23 cellular contexts compared by ENCODE assay signal in the genomic region with DNA sequence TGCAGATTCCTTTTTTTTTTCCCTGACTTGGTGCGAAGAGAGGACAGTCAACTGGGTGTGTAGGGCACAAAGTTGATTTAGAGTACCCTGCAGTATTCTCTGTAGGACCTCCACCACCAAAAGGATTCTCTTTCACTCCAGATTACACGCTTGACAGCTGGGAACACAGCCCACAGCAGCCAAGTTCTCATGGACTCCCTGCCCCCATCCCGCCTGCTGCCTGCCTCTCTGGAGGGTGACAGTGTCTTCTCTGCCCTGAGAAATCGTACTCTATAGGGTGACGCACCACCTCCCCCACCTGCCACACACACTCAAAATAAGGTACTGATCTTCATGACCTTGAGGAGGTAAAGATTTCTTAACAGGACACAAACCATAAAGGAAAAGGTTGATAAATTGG. TPM values are rescaled to one million over a fixed set of nuclear protein-coding genes. Genes with fewer than 3 reads are reported as not detected.
A peak's percentile ranks its signal among the peaks of the same experiment; 100 is the strongest.
DNase-seq lines count a peak whose midpoint lies in the region; ATAC-seq, FAIRE-seq and TF ChIP-seq lines count a peak whose summit lies in the region.
"Had no signal": no experiment of that assay in that cellular context is flagged by ENCODE, and none has a peak within 500 bp of the region (broad histone marks: within the 10 kb centered on the region; RNA-seq: fewer than 3 reads in every experiment).

No MANE protein-coding gene starts in this region.

- intact Hi-C loops in GM12878 (cut with micrococcal nuclease; ENCODE audit: unreplicated experiment), result no loop called here

- no peak for TF ChIP-seq POLR2A in GM12878 (IDR thresholded peaks at IDR 0.05; ENCODE audit: low read depth, low read length)

- H2BK5ac ChIP-seq in mesenchymal stem cell (ENCODE audit: low read depth, low read length, poor library complexity, severe bottlenecking), result no peak overlapping the region

- no peak for TF ChIP-seq EP300 in GM12878 (IDR thresholded peaks at IDR 0.05; ENCODE audit: borderline replicate concordance in 1 of 2, control insufficient read depth in 1 of 2, low read depth in 2 of 2, low read length in 2 of 2)

- H2BK120ac ChIP-seq in mesenchymal stem cell (ENCODE audit: low read depth, low read length), result no peak overlapping the region

- DNase-seq in NCI-H1694 (lab: John Stamatoyannopoulos, UW), result peak; percentile 70
- DNase-seq in NCI-H82 (lab: John Stamatoyannopoulos, UW), result peak; percentile 86
- no peak for DNase-seq in GM12878 (ENCODE audit: low read depth, low spot score)
- DNase-seq in mesenchymal stem cell, result no peak
- DNase-seq in CD1c-positive myeloid dendritic cell (ENCODE audit: extremely low spot score), result no peak
- no peak for DNase-seq in NCI-H1417 (lab: John Stamatoyannopoulos, UW)
- DNase-seq: EL, GF-D8, NCI-H1105 treated with DMSO at 0.1 percent for 48 hours, NCI-H187, NCI-H226, NCI-H510A treated with DMSO at 0.1 percent for 48 hours, SW 1271 had no signal

- no peak overlapping the region for H3K14ac ChIP-seq in mesenchymal stem cell (ENCODE audit: low read length in 2 of 2)

- no peak overlapping the region for H2AK5ac ChIP-seq in mesenchymal stem cell (ENCODE audit: low read length, severe bottlenecking)

- CTCF ChIA-PET in GM12878 (lab: Yijun Ruan, JAX), result interaction anchor here (1.1 to 26.8 kb wide), 5 partner anchors 9 to 264 kb away, joined by 3 to 365 read pairs (median 24); no protein-coding TSS in a partner anchor

- H3K36me3 ChIP-seq in GM12878 (ENCODE audit: control insufficient read depth in 2 of 2, insufficient read depth in 2 of 2, low read length in 1 of 2) (no peaks in the 10 kb centered on the region), mesenchymal stem cell (ENCODE audit: control insufficient read depth in 1 of 2, insufficient read depth in 2 of 2, low read depth in 1 of 2, low read length in 2 of 2) (peaks cover 0 to 4% of the 10 kb centered on the region in 2 experiments)
- H3K36me3 ChIP-seq: HAP-1 had no signal

- no peak overlapping the region for H3K4me3 ChIP-seq in GM12878
- no peak overlapping the region for H3K4me3 ChIP-seq in mesenchymal stem cell (ENCODE audit: insufficient read depth in 1 of 2, low read depth in 1 of 2, low read length in 2 of 2)
- H3K4me3 ChIP-seq: HAP-1, SK-N-MC had no signal

- ATAC-seq in GM12878 (no peak), GM21786 (IDR thresholded peaks at IDR 0.05; ENCODE audit: unreplicated experiment) (no peak), HG02852 (IDR thresholded peaks at IDR 0.05; ENCODE audit: unreplicated experiment) (no peak)
- ATAC-seq: PC-3 had no signal

- no peak overlapping the region for H4K8ac ChIP-seq in mesenchymal stem cell (ENCODE audit: low read length)

- TF ChIP-seq RAD21 in GM12878 (IDR thresholded peaks at IDR 0.05; ENCODE audit: insufficient read depth, low read depth, low read length), result no peak

- no peaks in the 10 kb centered on the region for H3K79me2 ChIP-seq in GM12878 (ENCODE audit: control insufficient read depth, insufficient read depth, low read length)

- H2AFZ ChIP-seq in GM12878 (ENCODE audit: control insufficient read depth, low read depth, low read length), result no peak overlapping the region
- no peak overlapping the region for H2AFZ ChIP-seq in mesenchymal stem cell (ENCODE audit: low read depth, low read length)

- 99% methylated on average over 4 of the region's 5 CpGs for WGBS in GM12878 (ENCODE audit: insufficient coverage, insufficient replicate concordance, low lambda C conversion rate, missing lambda C conversion rate)
- 74% methylated on average over 3 of the region's 5 CpGs for WGBS in mesenchymal stem cell

- no TSS peak for BruUV-seq in GM12878 (replicated peaks; lab: Mats Ljungman, UMichigan)

- FAIRE-seq in GM12878 (lab: Jason Lieb, UNC), result no peak
- FAIRE-seq: GM19239 had no signal

- RAD21 ChIA-PET in GM12878 (lab: Charles Lee; ENCODE audit: unreplicated experiment), result interaction anchor here (1.3 kb wide), 1 partner anchor 71 kb away, joined by 6 read pairs; no protein-coding TSS in a partner anchor

- H3K4me2 ChIP-seq in GM12878 (ENCODE audit: control insufficient read depth, insufficient read depth) (peak overlapping the region; percentile 41), mesenchymal stem cell (ENCODE audit: low read length, poor library complexity, severe bottlenecking) (no peak overlapping the region)

- H3K27me3 ChIP-seq in GM12878 (replicated peaks in 1 of 2; ENCODE audit: control insufficient read depth in 2 of 2, insufficient read depth in 2 of 2, low read length in 1 of 2) (no peaks in the 10 kb centered on the region), mesenchymal stem cell (ENCODE audit: control insufficient read depth in 1 of 2, insufficient read depth in 1 of 2, low read length in 2 of 2) (peaks cover 0 to 2% of the 10 kb centered on the region in 2 experiments)

- SMC1A ChIA-PET in GM12878 (lab: Charles Lee; ENCODE audit: uncharacterized antibody, unreplicated experiment), result interaction anchor here (4.8 kb wide), 1 partner anchor 13 kb away, joined by 20 read pairs; no protein-coding TSS in a partner anchor

- H3K9ac ChIP-seq in GM12878 (ENCODE audit: control insufficient read depth, insufficient read depth, low read length), result no peak overlapping the region
- H3K9ac ChIP-seq in mesenchymal stem cell (ENCODE audit: low read length), result no peak overlapping the region

- in situ Hi-C loops in GM12878 (cut with MboI), result no loop called here

- H3K4ac ChIP-seq in mesenchymal stem cell (ENCODE audit: low read depth in 1 of 2, low read length in 2 of 2), result no peak overlapping the region

- POLR2A ChIA-PET in GM12878 (lab: Charles Lee), result no interaction called here

- TF ChIP-seq CTCF in GM12878 (IDR thresholded peaks at IDR 0.05 in 2 of 3, conservative IDR thresholded peaks at IDR 0.05 in 1 of 3; ENCODE audit: control insufficient read depth in 2 of 3, extremely low read depth in 1 of 3, insufficient read depth in 1 of 3, low read depth in 3 of 3, low read length in 3 of 3), result no peak

- no peak overlapping the region; the same call in 1 of the 2 replicates for H3K27ac ChIP-seq in GM12878 (ENCODE audit: control insufficient read depth, insufficient read depth)
- H3K27ac ChIP-seq in mesenchymal stem cell (ENCODE audit: low read length, poor library complexity, severe bottlenecking), result no peak overlapping the region
- H3K27ac ChIP-seq: C4-2B, SK-N-MC had no signal

- no peak overlapping the region for H2BK12ac ChIP-seq in mesenchymal stem cell (ENCODE audit: low read length in 2 of 2)

- no peak overlapping the region for H2BK15ac ChIP-seq in mesenchymal stem cell (ENCODE audit: low read depth, poor library complexity, severe bottlenecking)

- H4K91ac ChIP-seq in mesenchymal stem cell (ENCODE audit: low read length), result peak overlapping the region; percentile 58

- H3K79me1 ChIP-seq in mesenchymal stem cell (replicated peaks; ENCODE audit: low read length, poor library complexity, severe bottlenecking), result no peaks in the 10 kb centered on the region

- H3K18ac ChIP-seq in mesenchymal stem cell (ENCODE audit: low read depth in 1 of 2, low read length in 2 of 2), result no peak overlapping the region

- H4K20me1 ChIP-seq in GM12878 (ENCODE audit: control insufficient read depth, insufficient read depth), result peaks cover 3% of the 10 kb centered on the region; the same call in 1 of the 2 replicates

- peaks cover 14% of the 10 kb centered on the region for H3K4me1 ChIP-seq in GM12878 (ENCODE audit: control insufficient read depth, insufficient read depth, low read length)
- no peaks in the 10 kb centered on the region for H3K4me1 ChIP-seq in mesenchymal stem cell (ENCODE audit: control insufficient read depth, insufficient read depth, low read depth, low read length)
- H3K4me1 ChIP-seq: HAP-1 had no signal

- H3K23ac ChIP-seq in mesenchymal stem cell (ENCODE audit: low read length in 2 of 2), result no peak overlapping the region

- H3K9me3 ChIP-seq in GM12878 (replicated peaks; ENCODE audit: control insufficient read depth, insufficient read depth, low read length) (no peaks in the 10 kb centered on the region), mesenchymal stem cell (ENCODE audit: control insufficient read depth, low read length) (peaks cover 7% of the 10 kb centered on the region)
- H3K9me3 ChIP-seq: HAP-1 had no signal

RNA-seq across cellular contexts. Expression of a gene that starts 26.6 kb away (rescaled TPM):
- not detected in 2 replicates for total RNA-seq in GM12878 (2013; cell fraction: nucleolus; rRNA removed)
- total RNA-seq in GM12878 (2014; rRNA removed) (not detected in 2 replicates), GM12878 (2014; rRNA removed; fragmentation: Illumina TruSeq; extraction: Trizol) (not detected in 2 replicates), GM12878 (2021) (not detected in 2 replicates)
- not detected for polyA plus RNA-seq in GM12878 (2011; ENCODE audit: low read depth)
- polyA plus RNA-seq in GM12878 (2011; rRNA removed) (not detected in 2 replicates), GM12878 (2014; fragmentation: Illumina TruSeq; extraction: Trizol) (not detected in 2 replicates), GM12878 (2014; fragmentation: Nextera tagmentation; extraction: Ambion mirVana) (not detected), GM12878 (2014; rRNA removed) (0.04 TPM in 1 of 2 replicates, not detected in the other), GM12878 (2016; fragmentation: Nextera tagmentation; extraction: Ambion mirVana) (not detected)
- polyA plus RNA-seq in GM12878 (2011; cell fraction: cytosol; rRNA removed), result not detected in 2 replicates
- 0.06 TPM in 1 of 2 replicates, not detected in the other for polyA plus RNA-seq in GM12878 (2011; cell fraction: nucleus; rRNA removed)
- polyA plus RNA-seq in GM12878 (2012), result not detected in 2 replicates
- polyA minus RNA-seq in GM12878 (2011; rRNA and poly(A)+ RNA removed), result not detected in 2 replicates
- polyA minus RNA-seq in GM12878 (2011; cell fraction: cytosol; rRNA and poly(A)+ RNA removed), result not detected in 2 replicates
- 0.29 TPM in 1 of 2 replicates, not detected in the other for polyA minus RNA-seq in GM12878 (2011; cell fraction: nucleus; rRNA and poly(A)+ RNA removed)
- not detected for polyA plus RNA-seq in mesenchymal stem cell (2013, experiment 1 of 2)
- not detected for polyA plus RNA-seq in mesenchymal stem cell (2013, experiment 2 of 2)
- total RNA-seq: RPMI7951 had no signal
- polyA plus RNA-seq: AG04450, IgD-negative memory B cell had no signal

RNA-seq across cellular contexts. Expression of a gene that starts 46.1 kb away (rescaled TPM):
- not detected in 2 replicates for total RNA-seq in GM12878 (2013; cell fraction: nucleolus; rRNA removed)
- total RNA-seq in GM12878 (2014; rRNA removed) (not detected in 2 replicates), GM12878 (2014; rRNA removed; fragmentation: Illumina TruSeq; extraction: Trizol) (not detected in 2 replicates), GM12878 (2021) (not detected in 2 replicates)
- not detected for polyA plus RNA-seq in GM12878 (2011; ENCODE audit: low read depth)
- polyA plus RNA-seq in GM12878 (2011; rRNA removed) (not detected in 2 replicates), GM12878 (2014; fragmentation: Illumina TruSeq; extraction: Trizol) (not detected in 2 replicates), GM12878 (2014; fragmentation: Nextera tagmentation; extraction: Ambion mirVana) (not detected), GM12878 (2014; rRNA removed) (not detected in 2 replicates), GM12878 (2016; fragmentation: Nextera tagmentation; extraction: Ambion mirVana) (not detected)
- polyA plus RNA-seq in GM12878 (2011; cell fraction: cytosol; rRNA removed), result 0.07 TPM in 1 of 2 replicates, not detected in the other
- polyA plus RNA-seq in GM12878 (2011; cell fraction: nucleus; rRNA removed), result not detected in 2 replicates
- not detected in 2 replicates for polyA plus RNA-seq in GM12878 (2012)
- not detected in 2 replicates for polyA minus RNA-seq in GM12878 (2011; rRNA and poly(A)+ RNA removed)
- not detected in 2 replicates for polyA minus RNA-seq in GM12878 (2011; cell fraction: cytosol; rRNA and poly(A)+ RNA removed)
- polyA minus RNA-seq in GM12878 (2011; cell fraction: nucleus; rRNA and poly(A)+ RNA removed), result not detected in 2 replicates
- polyA plus RNA-seq in mesenchymal stem cell (2013, experiment 1 of 2), result 0.01 TPM
- polyA plus RNA-seq in mesenchymal stem cell (2013, experiment 2 of 2), result not detected
- polyA plus RNA-seq: AG04450, IgD-negative memory B cell had no signal

Comparison
In these comparisons a context has a peak if more than half of its experiments do, and no peak if none do; other contexts are left out.
1. DNase-seq: peak in NCI-H1694 (single experiment) and NCI-H82 (single experiment); none in GM12878 (single experiment), mesenchymal stem cell (single experiment), CD1c-positive myeloid dendritic cell (single experiment) and NCI-H1417 (0 of 3).